12 cellular contexts compared by ENCODE assay signal in the genomic region with DNA sequence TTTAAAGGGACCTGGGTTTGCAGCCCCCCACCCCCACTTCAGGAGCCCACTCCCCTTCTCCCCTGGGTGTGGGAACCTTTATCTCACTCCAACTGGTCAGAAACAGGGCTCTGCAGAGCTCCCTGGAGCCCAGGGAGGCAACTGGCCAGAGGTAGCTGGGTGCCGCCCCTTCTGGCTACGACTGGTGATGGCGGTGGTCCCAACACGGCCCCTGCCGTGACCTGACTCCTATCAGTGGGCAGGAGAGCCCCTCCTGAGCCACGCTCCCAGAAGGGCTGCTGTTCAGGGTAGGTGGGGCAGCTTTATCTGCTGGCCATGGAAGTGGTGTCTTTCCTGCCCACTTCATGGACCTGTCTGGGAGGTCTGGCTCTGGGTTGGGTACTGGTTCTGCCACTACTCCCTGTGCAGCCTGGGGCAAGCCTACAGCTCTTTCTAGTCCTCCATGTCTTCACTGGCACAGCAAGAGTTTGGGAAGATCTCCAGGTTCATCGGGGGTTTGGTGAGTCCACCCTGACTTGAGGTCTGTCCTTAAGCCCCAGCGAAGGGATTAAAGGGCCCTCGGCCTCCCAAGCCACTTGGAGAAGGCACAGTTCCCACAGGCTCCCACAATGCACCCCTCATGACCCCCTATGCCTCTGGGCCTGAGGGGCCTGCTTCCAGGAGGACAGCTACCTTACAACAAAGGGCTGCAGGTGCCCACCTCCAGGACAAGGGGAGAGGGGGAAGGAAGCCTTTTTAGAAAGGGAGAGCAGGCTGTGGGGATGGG. TPM values are rescaled to one million over a fixed set of nuclear protein-coding genes. Genes with fewer than 3 reads are reported as not detected.
DNase-seq lines count a peak whose midpoint lies in the region; ATAC-seq, FAIRE-seq and TF ChIP-seq lines count a peak whose summit lies in the region.
"Had no signal": no experiment of that assay in that cellular context is flagged by ENCODE, and none has a peak within 500 bp of the region (broad histone marks: within the 10 kb centered on the region; RNA-seq: fewer than 3 reads in every experiment).

No MANE protein-coding gene starts in this region.

- no peaks in the 10 kb centered on the region for H3K79me2 ChIP-seq in osteoblast (ENCODE audit: insufficient read depth, low read length)

- DNase-seq in Right ventricle myocardium inferior (ENCODE audit: missing footprints): peak; percentile 69
- DNase-seq in cardiac septum (ENCODE audit: low spot score): no peak
- DNase-seq in osteoblast (ENCODE audit: insufficient read length, low spot score, missing footprints): peak; percentile 80
- no peak for DNase-seq in upper lobe of right lung
- DNase-seq in frontal cortex (ENCODE audit: low spot score in 2 of 2): no peak
- DNase-seq in stimulated activated CD4-positive, alpha-beta T cell treated with anti-CD3 and anti-CD28 coated beads, Interleukin-4, amount 100 ng/mL, for 1 hour: no peak
- DNase-seq: activated CD4-positive, alpha-beta T cell treated with anti-CD3 and anti-CD28 coated beads for 1 hour; effector CD4-positive, alpha-beta T cell had no signal

- WGBS in esophagus, 2 donors: 45 to 55% methylated on average over 9 of the region's 9 CpGs

- no peak for FAIRE-seq in frontal cortex (lab: Jason Lieb, UNC)

- H3K27ac ChIP-seq in esophagus (ENCODE audit: low read depth in 2 of 2, low read length in 1 of 2): peak overlapping the region; percentile 96 to 97
- H3K27ac ChIP-seq in osteoblast (ENCODE audit: low read depth, low read length): no peak overlapping the region
- H3K27ac ChIP-seq in upper lobe of right lung: peak overlapping the region; percentile 100
- H3K27ac ChIP-seq: SJSA1 had no signal

- TF ChIP-seq CTCF in osteoblast (IDR thresholded peaks at IDR 0.05; ENCODE audit: extremely low read depth, low read depth, low read length) (no peak), upper lobe of right lung (IDR thresholded peaks at IDR 0.05) (no peak)

- H3K9me3 ChIP-seq in esophagus (ENCODE audit: control insufficient read depth in 2 of 2, insufficient read depth in 1 of 2, low read depth in 1 of 2, low read length in 1 of 2) (no peaks in the 10 kb centered on the region), osteoblast (ENCODE audit: low read depth, low read length) (no peaks in the 10 kb centered on the region), upper lobe of right lung (no peaks in the 10 kb centered on the region)
- H3K9me3 ChIP-seq: neutrophil, SJSA1 had no signal

- no peak overlapping the region for H2AFZ ChIP-seq in osteoblast (ENCODE audit: low read length)

- H3K36me3 ChIP-seq in esophagus (ENCODE audit: control insufficient read depth in 2 of 2, insufficient read depth in 2 of 2, low read length in 1 of 2) (peaks cover 5 to 13% of the 10 kb centered on the region in 2 donors), osteoblast (ENCODE audit: insufficient read depth, low read length) (peaks cover 9% of the 10 kb centered on the region), upper lobe of right lung (no peaks in the 10 kb centered on the region)

- peaks cover 12 to 36% of the 10 kb centered on the region in 2 donors for H3K4me1 ChIP-seq in esophagus (ENCODE audit: control insufficient read depth in 2 of 2, insufficient read depth in 2 of 2, low read length in 1 of 2)
- peaks cover 34% of the 10 kb centered on the region for H3K4me1 ChIP-seq in osteoblast (ENCODE audit: insufficient read depth, low read length)
- H3K4me1 ChIP-seq in upper lobe of right lung: peaks cover 63% of the 10 kb centered on the region

- H3K27me3 ChIP-seq in esophagus (ENCODE audit: control insufficient read depth in 1 of 2, insufficient read depth in 2 of 2, low read length in 2 of 2) (no peaks in the 10 kb centered on the region), osteoblast (ENCODE audit: insufficient read depth, low read length) (no peaks in the 10 kb centered on the region), upper lobe of right lung (no peaks in the 10 kb centered on the region)
- H3K27me3 ChIP-seq: neutrophil, SJSA1 had no signal

- no peak for ATAC-seq in Right ventricle myocardium inferior
- no peak for ATAC-seq in upper lobe of right lung
- ATAC-seq in GM21786 (IDR thresholded peaks at IDR 0.05; ENCODE audit: unreplicated experiment): no peak

- H4K20me1 ChIP-seq in osteoblast (ENCODE audit: insufficient read depth, low read length): no peaks in the 10 kb centered on the region

- H3K4me2 ChIP-seq in osteoblast (ENCODE audit: insufficient read depth, low read length): no peak overlapping the region

- intact Hi-C loops in Right ventricle myocardium inferior (cut with DNase I) (no loop called here), cardiac septum (cut with DNase I) (no loop called here), upper lobe of right lung (cut with DNase I) (no loop called here)

- H3K4me3 ChIP-seq in esophagus (ENCODE audit: low read depth in 1 of 2, low read length in 2 of 2) (peak overlapping the region in 1 of 2 donors; percentile 16), osteoblast (ENCODE audit: insufficient read depth, low read length) (no peak overlapping the region), upper lobe of right lung (no peak overlapping the region)
- H3K4me3 ChIP-seq: SJSA1 had no signal

RNA-seq across cellular contexts. Expression of gene SREBF1, which starts 5.5 kb away (rescaled TPM):
- total RNA-seq in Right ventricle myocardium inferior (18.9 TPM), cardiac septum (17.1 TPM), osteoblast (115 and 133 TPM in 2 replicates), upper lobe of right lung (80.8 TPM), frontal cortex (17.5 TPM)
- polyA plus RNA-seq in esophagus: 100 to 1,000 TPM in 1 of 2 donors, 10 to 100 TPM in 1; 95.1 to 116 TPM

Comparison
In these comparisons a context has a peak if more than half of its experiments do, and no peak if none do; other contexts are left out.
1. DNase-seq: peak in Right ventricle myocardium inferior (single experiment) and osteoblast (single experiment); none in cardiac septum (single experiment), upper lobe of right lung (single experiment), frontal cortex (0 of 2) and stimulated activated CD4-positive, alpha-beta T cell treated with anti-CD3 and anti-CD28 coated beads, Interleukin-4, amount 100 ng/mL, for 1 hour (single experiment).